Comparison of ENCODE assay signal across 8 cellular contexts in genomic region chr4:39456946-39457763, GRCh38. TPM values are rescaled to one million over a fixed set of nuclear protein-coding genes. Genes with fewer than 3 reads are reported as not detected.
DNase-seq lines count a peak whose midpoint lies in the region; ATAC-seq and TF ChIP-seq lines count a peak whose summit lies in the region.

No MANE protein-coding gene starts in this region.

- H3K4me3 Mint-ChIP-seq in activated naive CD4-positive, alpha-beta T cell treated with anti-CD3 and anti-CD28 coated beads for 36 hours, result peak overlapping the region; percentile 91

- H3K4me3 ChIP-seq in adipocyte (ENCODE audit: low read length) (peak overlapping the region; percentile 100), liver (ENCODE audit: low read depth in 1 of 3, low read length in 3 of 3) (peak overlapping the region; percentile 83 to 99 (median 89)), transverse colon (peak overlapping the region in 3 of 4 donors; percentile 62 to 70 (median 69))

- peak overlapping the region; percentile 98 for H3K27ac Mint-ChIP-seq in activated naive CD4-positive, alpha-beta T cell treated with anti-CD3 and anti-CD28 coated beads for 36 hours

- H3K36me3 ChIP-seq in adipocyte (ENCODE audit: control insufficient read depth, insufficient read depth, low read length, severe bottlenecking) (peaks cover 57% of the 10 kb centered on the region), liver (ENCODE audit: control insufficient read depth in 4 of 4, insufficient read depth in 3 of 4, low read depth in 1 of 4, low read length in 3 of 4) (peaks cover 13 to 59% (median 41%) of the 10 kb centered on the region in 4 donors), transverse colon (peaks cover 0 to 56% (median 21%) of the 10 kb centered on the region in 4 donors)

- no peak for DNase-seq in activated naive CD4-positive, alpha-beta T cell treated with anti-CD3 and anti-CD28 coated beads for 36 hours
- DNase-seq in activated naive CD4-positive, alpha-beta T cell (lab: John Stamatoyannopoulos, UW), result no peak
- DNase-seq in adipocyte (ENCODE audit: low read depth) (no peak), transverse colon (no peak), NCI-H345 treated with DMSO at 0.1 percent for 48 hours (lab: John Stamatoyannopoulos, UW; ENCODE audit: unreplicated experiment) (no peak), sciatic nerve (ENCODE audit: low spot score) (no peak)

- ATAC-seq in GM19463 (IDR thresholded peaks at IDR 0.05; ENCODE audit: unreplicated experiment) (no peak), sciatic nerve (no peak)

- H3K27ac ChIP-seq in liver (ENCODE audit: low read depth in 1 of 2, low read length in 2 of 2) (peak overlapping the region; percentile 92 to 96), transverse colon (peak overlapping the region; percentile 94 to 98 (median 96))

- intact Hi-C loops in activated naive CD4-positive, alpha-beta T cell treated with anti-CD3 and anti-CD28 coated beads for 36 hours (cut with micrococcal nuclease), result loop anchor here (5.0 to 10.0 kb wide), 3 partner anchors 555 to 850 kb away; no protein-coding TSS in a partner anchor
- intact Hi-C loops in transverse colon (cut with DNase I; ENCODE audit: low total_unique reads) (no loop called here), sciatic nerve (cut with DNase I) (no loop called here)

- H3K27me3 ChIP-seq in adipocyte (replicated peaks; ENCODE audit: control insufficient read depth, insufficient read depth, low read length), result no peaks in the 10 kb centered on the region
- H3K27me3 ChIP-seq in liver (ENCODE audit: control insufficient read depth in 4 of 4, insufficient read depth in 4 of 4, low read length in 3 of 4), result no peaks in the 10 kb centered on the region
- no peaks in the 10 kb centered on the region for H3K27me3 ChIP-seq in transverse colon

- peaks cover 59% of the 10 kb centered on the region for H3K4me1 Mint-ChIP-seq in activated naive CD4-positive, alpha-beta T cell treated with anti-CD3 and anti-CD28 coated beads for 36 hours (ENCODE audit: low read depth)

- no peak for TF ChIP-seq RAD21 in liver (IDR thresholded peaks at IDR 0.05)

- no peaks in the 10 kb centered on the region for H3K27me3 Mint-ChIP-seq in activated naive CD4-positive, alpha-beta T cell treated with anti-CD3 and anti-CD28 coated beads for 36 hours (ENCODE audit: low read depth)

- TF ChIP-seq CTCF in liver (IDR thresholded peaks at IDR 0.05; ENCODE audit: low read depth, low read length, missing input control), result no peak
- no peak for TF ChIP-seq CTCF in transverse colon (IDR thresholded peaks at IDR 0.05)

- TF ChIP-seq POLR2A in transverse colon (IDR thresholded peaks at IDR 0.05), result no peak

- H3K4me1 ChIP-seq in adipocyte (ENCODE audit: control insufficient read depth, insufficient read depth, low read length) (peaks cover 34% of the 10 kb centered on the region), liver (ENCODE audit: control insufficient read depth in 4 of 4, insufficient read depth in 4 of 4, low read length in 3 of 4) (peaks cover 9 to 27% (median 19%) of the 10 kb centered on the region in 4 donors), transverse colon (peaks cover 0 to 31% (median 21%) of the 10 kb centered on the region in 4 donors)

- H3K9me3 Mint-ChIP-seq in activated naive CD4-positive, alpha-beta T cell treated with anti-CD3 and anti-CD28 coated beads for 36 hours, result no peaks in the 10 kb centered on the region

- H3K36me3 Mint-ChIP-seq in activated naive CD4-positive, alpha-beta T cell treated with anti-CD3 and anti-CD28 coated beads for 36 hours (ENCODE audit: low read depth), result peaks cover 76% of the 10 kb centered on the region

- CTCF ChIA-PET in activated naive CD4-positive, alpha-beta T cell treated with anti-CD3 and anti-CD28 coated beads for 36 hours (lab: Charles Lee), result interaction anchor here (0.7 to 4.2 kb wide), 5 partner anchors 9 to 91 kb away, joined by 3 to 27 read pairs (median 10); partner anchors contain the start of gene RFC1

- H3K9ac ChIP-seq in adipocyte (ENCODE audit: low read length), result peak overlapping the region; percentile 98
- peak overlapping the region; percentile 98 for H3K9ac ChIP-seq in liver (ENCODE audit: low read depth in 1 of 2, low read length in 2 of 2)

- no peak for TF ChIP-seq EP300 in transverse colon (IDR thresholded peaks at IDR 0.05; ENCODE audit: low read depth)

- H3K9me3 ChIP-seq in adipocyte (ENCODE audit: control insufficient read depth, low read length), result no peaks in the 10 kb centered on the region
- no peaks in the 10 kb centered on the region for H3K9me3 ChIP-seq in liver (ENCODE audit: control insufficient read depth in 4 of 4, low read length in 3 of 4)
- H3K9me3 ChIP-seq in transverse colon, result no peaks in the 10 kb centered on the region

- in situ Hi-C loops in transverse colon (cut with MboI; ENCODE audit: low pct_ligation_motif_present in 1 of 4, low pct_unique_long_range_greater_than_20kb in 1 of 4, low sequenced_read_pairs in 3 of 4), result no loop called here

- 72% methylated on average over 10 of the region's 10 CpGs for WGBS in liver
- WGBS in transverse colon (ENCODE audit: low coverage in 1 of 2), 2 donors, result 42 to 45% methylated on average over 7 to 10 of the region's 10 CpGs

TF ChIP-seq in liver, 16 proteins besides CTCF, POLR2A, EP300 and RAD21 (continues in another document):
- no peak for TF ChIP-seq RXRA (IDR thresholded peaks at IDR 0.05)
- TF ChIP-seq REST (IDR thresholded peaks at IDR 0.05), result no peak
- TF ChIP-seq YY1 (IDR thresholded peaks at IDR 0.05), result no peak
- TF ChIP-seq HNF4G (IDR thresholded peaks at IDR 0.05), result no peak
- no peak for TF ChIP-seq SP1 (IDR thresholded peaks at IDR 0.05)
- TF ChIP-seq ZBTB33 (IDR thresholded peaks at IDR 0.05), result no peak
- no peak for TF ChIP-seq EGR1 (IDR thresholded peaks at IDR 0.05; ENCODE audit: low read depth in 2 of 2)
- TF ChIP-seq FOXA2 (IDR thresholded peaks at IDR 0.05), result no peak
- TF ChIP-seq MAX (IDR thresholded peaks at IDR 0.05), result no peak
- no peak for TF ChIP-seq ATF3 (IDR thresholded peaks at IDR 0.05)
- TF ChIP-seq JUND (IDR thresholded peaks at IDR 0.05), result no peak
- no peak for TF ChIP-seq FOXA1 (IDR thresholded peaks at IDR 0.05)

RNA-seq across cellular contexts. Expression of gene RPL9, which starts 1.6 kb away (rescaled TPM):
- total RNA-seq in activated naive CD4-positive, alpha-beta T cell treated with anti-CD3 and anti-CD28 coated beads for 36 hours, result 1,000 to 10,000 TPM; 2,383 to 2,428 TPM
- total RNA-seq in liver (1,000 to 10,000 TPM in 1 of 2 donors, 100 to 1,000 TPM in 1; 732 to 1,176 TPM), transverse colon (1,000 to 10,000 TPM in 2 of 4 donors, 100 to 1,000 TPM in 2; 408 to 2,811 (median 1,755) TPM), sciatic nerve (1,081 TPM)
- polyA plus RNA-seq in liver, result 100 to 1,000 TPM; 427 to 499 TPM

RNA-seq across cellular contexts. Expression of gene LIAS, which starts 1.7 kb away (rescaled TPM):
- total RNA-seq in activated naive CD4-positive, alpha-beta T cell treated with anti-CD3 and anti-CD28 coated beads for 36 hours, result 10 to 100 TPM; 30.9 to 31.7 TPM
- total RNA-seq in liver (1 to 10 TPM; 7.1 to 9.7 TPM), transverse colon (10 to 100 TPM in 3 of 4 donors, 1 to 10 TPM in 1; 2.6 to 27.3 (median 13.0) TPM), sciatic nerve (13.1 TPM)
- 1 to 10 TPM; 9.4 to 9.7 TPM for polyA plus RNA-seq in liver

RNA-seq across cellular contexts. Expression of gene KLB, which starts 50.4 kb away (rescaled TPM):
- not detected for total RNA-seq in activated naive CD4-positive, alpha-beta T cell treated with anti-CD3 and anti-CD28 coated beads for 36 hours
- total RNA-seq in liver (10 to 100 TPM; 28.0 to 31.0 TPM), transverse colon (1 to 10 TPM in 1 of 4 donors, under 1 TPM in 2, not detected in 1; 0.37 to 2.5 (median 0.79) TPM), sciatic nerve (1.2 TPM)
- 10 to 100 TPM; 13.5 to 17.5 TPM for polyA plus RNA-seq in liver

Comparison
In these comparisons a context has a peak if more than half of its experiments do, and no peak if none do; other contexts are left out.
1. RNA of gene KLB, which starts 50.4 kb away (total RNA-seq): 28.0 to 31.0 TPM in liver; 1.2 TPM in sciatic nerve (single experiment), 0.37 to 2.5 TPM in transverse colon and not detected in activated naive CD4-positive, alpha-beta T cell treated with anti-CD3 and anti-CD28 coated beads for 36 hours; every median in the first group is over 4 times any median in the second.
2. Peak in every context shown above with its lines, with median percentiles within 50 percentile points of each other: H3K4me3 ChIP-seq.